Comparison of ENCODE assay signal across 8 cellular contexts in the genomic region with DNA sequence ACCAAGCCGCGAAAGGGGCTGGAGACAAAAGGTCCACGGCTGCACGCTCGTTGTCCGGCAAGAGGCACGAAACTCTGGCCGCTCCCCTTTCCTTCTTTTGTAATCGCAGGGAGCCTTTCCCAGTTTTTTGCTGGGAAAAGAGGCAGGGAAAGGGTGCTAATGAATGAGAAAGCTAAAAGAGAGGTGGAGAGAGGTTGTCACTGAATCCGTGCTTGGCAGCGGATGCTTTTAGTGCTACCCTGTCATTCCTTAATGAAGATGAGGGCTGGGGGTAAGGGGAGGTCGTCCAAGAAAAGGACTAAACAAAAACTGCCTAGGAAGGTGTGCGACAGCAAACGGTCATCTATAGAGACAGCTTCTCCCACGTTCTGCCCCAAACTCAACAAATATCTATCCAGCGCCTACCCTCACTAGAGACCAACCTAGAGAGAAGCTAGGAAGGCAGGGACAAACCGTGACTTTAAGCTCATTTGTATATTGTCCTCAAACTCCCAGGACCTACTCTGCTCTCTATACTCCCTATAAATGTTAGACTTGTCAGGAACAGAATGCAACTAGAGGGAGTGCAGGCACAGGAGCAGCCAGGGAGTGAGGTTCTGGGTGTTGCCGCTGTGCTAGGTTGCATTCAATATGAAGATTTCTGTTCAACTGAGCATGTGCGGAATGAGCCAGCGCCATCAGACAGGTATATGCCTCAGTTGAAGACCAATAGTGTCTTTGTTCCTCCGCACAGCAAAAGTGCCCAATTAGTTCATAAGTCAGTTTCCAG. TPM values are rescaled to one million over a fixed set of nuclear protein-coding genes. Genes with fewer than 3 reads are reported as not detected.
DNase-seq lines count a peak whose midpoint lies in the region; ATAC-seq and TF ChIP-seq lines count a peak whose summit lies in the region.

No MANE protein-coding gene starts in this region.

- H3K27me3 Mint-ChIP-seq in activated T-cell treated with anti-CD3 and anti-CD28 coated beads, Interleukin-2, amount 50 U/mL, for 24 hours: peaks cover 48% of the 10 kb centered on the region
- no peaks in the 10 kb centered on the region for H3K27me3 Mint-ChIP-seq in naive thymus-derived CD8-positive, alpha-beta T cell

- no peaks in the 10 kb centered on the region for H3K9me3 ChIP-seq in aorta (ENCODE audit: control insufficient read depth, low read length)

- WGBS in aorta, 2 donors: 1 to 25% methylated on average over 21 of the region's 21 CpGs

- peak overlapping the region; percentile 81 for H3K4me3 Mint-ChIP-seq in activated T-cell treated with anti-CD3 and anti-CD28 coated beads, Interleukin-2, amount 50 U/mL, for 24 hours
- H3K4me3 Mint-ChIP-seq in naive thymus-derived CD8-positive, alpha-beta T cell: peak overlapping the region; percentile 80 to 92 (median 88)

- peak overlapping the region; percentile 80 for H3K27ac Mint-ChIP-seq in activated T-cell treated with anti-CD3 and anti-CD28 coated beads, Interleukin-2, amount 50 U/mL, for 24 hours
- H3K27ac Mint-ChIP-seq in naive thymus-derived CD8-positive, alpha-beta T cell: peak overlapping the region; percentile 16 to 95 (median 87)

- H3K27ac ChIP-seq in aorta (ENCODE audit: low read depth in 1 of 2, low read length in 2 of 2): peak overlapping the region in 1 of 2 donors; percentile 91

- DNase-seq in activated T-cell treated with anti-CD3 and anti-CD28 coated beads for 1 hour (ENCODE audit: low read depth) (peak; percentile 9), activated T-cell treated with anti-CD3 and anti-CD28 coated beads for 4 hours (no peak), NCI-H2227 (lab: John Stamatoyannopoulos, UW; ENCODE audit: unreplicated experiment) (peak; percentile 50), fibroblast of mammary gland (ENCODE audit: low read depth) (peak; percentile 21), aorta (no peak), T1000 (lab: John Stamatoyannopoulos, UW) (no peak)
- DNase-seq in activated T-cell treated with anti-CD3 and anti-CD28 coated beads, Interleukin-2, amount 50 U/mL, for 24 hours: peak; percentile 50
- peak in 6 of 10 donors; percentile 17 to 39 (median 26) for DNase-seq in naive thymus-derived CD8-positive, alpha-beta T cell

- no peaks in the 10 kb centered on the region for H3K9me3 Mint-ChIP-seq in activated T-cell treated with anti-CD3 and anti-CD28 coated beads, Interleukin-2, amount 50 U/mL, for 24 hours
- peaks cover 0 to 3% (median 0%) of the 10 kb centered on the region in 9 donors for H3K9me3 Mint-ChIP-seq in naive thymus-derived CD8-positive, alpha-beta T cell

- POLR2A ChIA-PET in naive thymus-derived CD8-positive, alpha-beta T cell (lab: Charles Lee): interaction anchor here (0.8 to 2.4 kb wide), 6 partner anchors 9 to 1021 kb away, joined by 3 to 7 read pairs (median 4); no protein-coding TSS in a partner anchor

- peaks cover 5% of the 10 kb centered on the region for H3K36me3 Mint-ChIP-seq in activated T-cell treated with anti-CD3 and anti-CD28 coated beads, Interleukin-2, amount 50 U/mL, for 24 hours (ENCODE audit: low read depth)
- no peaks in the 10 kb centered on the region for H3K36me3 Mint-ChIP-seq in naive thymus-derived CD8-positive, alpha-beta T cell

- H3K4me3 ChIP-seq in fibroblast of mammary gland (ENCODE audit: control insufficient read depth, low read depth, low read length) (peak overlapping the region; percentile 55), aorta (ENCODE audit: low read length in 2 of 2) (peak overlapping the region; percentile 24 to 94)

- peak; percentile 25 to 38 for ATAC-seq in naive thymus-derived CD8-positive, alpha-beta T cell
- no peak for ATAC-seq in aorta (ENCODE audit: low FRiP score)

- peaks cover 31% of the 10 kb centered on the region for H3K4me1 Mint-ChIP-seq in activated T-cell treated with anti-CD3 and anti-CD28 coated beads, Interleukin-2, amount 50 U/mL, for 24 hours (ENCODE audit: low read depth)
- peaks cover 8 to 32% (median 17%) of the 10 kb centered on the region in 4 donors for H3K4me1 Mint-ChIP-seq in naive thymus-derived CD8-positive, alpha-beta T cell

- intact Hi-C loops in aorta (cut with DNase I): loop anchor here in 1 of 2 donors (10.0 kb wide), 1 partner anchor 171 kb away; no protein-coding TSS in a partner anchor

- no peak for TF ChIP-seq CTCF in fibroblast of mammary gland (conservative IDR thresholded peaks at IDR 0.05; ENCODE audit: control insufficient read depth, insufficient read depth, low read depth, low read length)

- peaks cover 0 to 1% of the 10 kb centered on the region in 2 donors for H3K4me1 ChIP-seq in aorta (ENCODE audit: control insufficient read depth in 1 of 2, insufficient read depth in 2 of 2, low read length in 2 of 2)

- H3K36me3 ChIP-seq in aorta (ENCODE audit: control insufficient read depth in 1 of 2, insufficient read depth in 2 of 2, low read length in 1 of 2): no peaks in the 10 kb centered on the region

- H3K27me3 ChIP-seq in aorta (ENCODE audit: control insufficient read depth in 1 of 2, insufficient read depth in 2 of 2, low read length in 1 of 2): no peaks in the 10 kb centered on the region

RNA-seq across cellular contexts. Expression of a gene that starts 0.8 kb away (rescaled TPM):
- 10 to 100 TPM; 90.3 to 90.4 TPM for total RNA-seq in naive thymus-derived CD8-positive, alpha-beta T cell
- 10 to 100 TPM in 2 of 3 donors, 1 to 10 TPM in 1; 4.6 to 16.1 (median 11.4) TPM for polyA plus RNA-seq in naive thymus-derived CD8-positive, alpha-beta T cell
- total RNA-seq in aorta: 10 to 100 TPM; 41.1 to 51.1 TPM
- 10 to 100 TPM; 10.6 to 10.9 TPM for polyA plus RNA-seq in aorta

Comparison
In these comparisons a context has a peak if more than half of its experiments do, and no peak if none do; other contexts are left out.
1. DNase-seq: peak in activated T-cell treated with anti-CD3 and anti-CD28 coated beads for 1 hour (single experiment), NCI-H2227 (single experiment), activated T-cell treated with anti-CD3 and anti-CD28 coated beads, Interleukin-2, amount 50 U/mL, for 24 hours (single experiment), fibroblast of mammary gland (single experiment) and naive thymus-derived CD8-positive, alpha-beta T cell (6 of 10); none in activated T-cell treated with anti-CD3 and anti-CD28 coated beads for 4 hours (single experiment), aorta (0 of 2) and T1000 (single experiment).